ENCODE assay signal across 13 cellular contexts in the genomic region with DNA sequence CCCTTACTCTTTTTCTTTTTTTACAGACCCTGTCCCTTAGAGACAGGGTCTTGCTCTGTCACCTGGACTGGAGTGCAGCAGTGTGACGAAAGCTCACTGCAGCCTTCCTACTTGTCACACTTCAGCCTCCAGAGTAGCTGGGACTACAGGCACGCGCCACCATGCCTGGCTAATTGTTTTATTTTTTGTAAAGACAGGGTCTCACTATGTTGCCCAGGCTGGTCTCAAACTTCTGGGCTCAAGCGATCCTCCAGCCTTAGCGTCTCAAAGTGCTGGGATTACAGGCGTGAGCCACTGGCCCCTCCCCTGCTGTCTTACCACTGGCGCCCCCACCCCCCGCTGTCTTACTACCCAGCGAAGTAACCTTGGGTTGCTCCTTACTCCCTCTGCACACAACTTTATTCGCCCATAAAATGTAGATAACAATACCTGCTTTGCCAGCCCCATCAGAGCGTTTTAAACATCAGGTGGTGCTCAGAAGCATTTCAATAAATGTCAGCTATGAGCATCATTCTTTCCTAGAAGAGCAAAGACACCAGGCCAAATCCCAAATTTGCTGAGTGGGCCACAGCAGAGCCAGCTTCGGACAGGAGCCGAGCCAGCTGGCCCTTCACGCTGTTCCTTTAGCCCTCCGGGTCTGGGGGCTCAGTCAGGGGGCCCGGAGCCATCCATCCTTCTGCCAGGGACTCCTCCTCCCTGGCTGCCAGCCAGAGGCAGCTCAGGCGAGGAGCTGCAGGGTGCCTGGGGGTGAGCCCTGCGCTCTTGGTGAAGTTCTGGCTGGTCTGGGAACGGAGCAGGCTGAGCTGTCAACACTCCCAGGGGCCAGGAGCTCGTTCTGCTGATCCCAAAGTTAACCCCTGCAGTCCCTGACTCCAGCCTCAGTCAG. TPM values are rescaled to one million over a fixed set of nuclear protein-coding genes. Genes with fewer than 3 reads are reported as not detected.
A peak's percentile ranks its signal among the peaks of the same experiment; 100 is the strongest.
DNase-seq lines count a peak whose midpoint lies in the region; ATAC-seq and TF ChIP-seq lines count a peak whose summit lies in the region.
"Had no signal": no experiment of that assay in that cellular context is flagged by ENCODE, and none has a peak within 500 bp of the region (broad histone marks: within the 10 kb centered on the region; RNA-seq: fewer than 3 reads in every experiment).

No MANE protein-coding gene starts in this region.

- H4K8ac ChIP-seq in neuronal stem cell (ENCODE audit: low read depth, low read length): no peak overlapping the region

- H2AFZ ChIP-seq in neuronal stem cell (ENCODE audit: low read length): peak overlapping the region; percentile 85

- peaks cover 0 to 12% (median 0%) of the 10 kb centered on the region in 3 experiments for H3K27me3 ChIP-seq in neuronal stem cell (ENCODE audit: control insufficient read depth in 3 of 3, insufficient read depth in 3 of 3, low read depth in 1 of 3, low read length in 3 of 3)
- H3K27me3 ChIP-seq: BLaER1 had no signal

- H2BK120ac ChIP-seq in neuronal stem cell (ENCODE audit: low read depth, low read length): no peak overlapping the region

- H3K79me1 ChIP-seq in neuronal stem cell (ENCODE audit: low read depth, low read length): no peaks in the 10 kb centered on the region

- H3K36me3 ChIP-seq in neuronal stem cell (replicated peaks in 1 of 2; ENCODE audit: control insufficient read depth in 2 of 2, insufficient read depth in 2 of 2, low read length in 2 of 2): no peaks in the 10 kb centered on the region
- H3K36me3 ChIP-seq: BLaER1 had no signal

- no peak overlapping the region for H4K91ac ChIP-seq in neuronal stem cell (ENCODE audit: low read depth, low read length, poor library complexity)

- no peak overlapping the region for H3K27ac Mint-ChIP-seq in progenitor cell of endocrine pancreas
- H3K27ac Mint-ChIP-seq: activated naive CD4-positive, alpha-beta T cell treated with anti-CD3 and anti-CD28 coated beads, Interleukin-2, amount 50 U/mL, for 24 hours; memory B cell had no signal

- H3K14ac ChIP-seq in neuronal stem cell (ENCODE audit: low read length): no peak overlapping the region

- H3K9ac ChIP-seq in neuronal stem cell (ENCODE audit: low read depth, low read length, poor library complexity): peak overlapping the region; percentile 53
- H3K9ac ChIP-seq: BLaER1 had no signal

- no peaks in the 10 kb centered on the region for H3K36me3 Mint-ChIP-seq in progenitor cell of endocrine pancreas (ENCODE audit: insufficient read depth)
- H3K36me3 Mint-ChIP-seq: activated naive CD4-positive, alpha-beta T cell treated with anti-CD3 and anti-CD28 coated beads, Interleukin-2, amount 50 U/mL, for 24 hours had no signal

- no peak overlapping the region for H3K4me2 ChIP-seq in neuronal stem cell (ENCODE audit: insufficient read depth, low read length, poor library complexity, severe bottlenecking)
- H3K4me2 ChIP-seq: BLaER1 had no signal

- H3K4me3 ChIP-seq in foreskin fibroblast (ENCODE audit: low read depth in 1 of 2, low read length in 2 of 2) (no peak overlapping the region), neuronal stem cell (ENCODE audit: low read length in 2 of 2) (no peak overlapping the region)
- H3K4me3 ChIP-seq: BLaER1 had no signal

- no peak overlapping the region for H3K4me3 Mint-ChIP-seq in progenitor cell of endocrine pancreas (ENCODE audit: low read depth)
- H3K4me3 Mint-ChIP-seq: activated naive CD4-positive, alpha-beta T cell treated with anti-CD3 and anti-CD28 coated beads, Interleukin-2, amount 50 U/mL, for 24 hours; memory B cell had no signal

- no CpG with 5 or more reads among the region's 20 CpGs for WGBS in neuronal stem cell (ENCODE audit: extremely low coverage in 2 of 2, insufficient read length in 2 of 2, insufficient replicate concordance in 1 of 2), 2 donors

- H3K27ac ChIP-seq in neuronal stem cell (replicated peaks; ENCODE audit: low read length): no peak overlapping the region
- H3K27ac ChIP-seq: BLaER1 had no signal

- TF ChIP-seq CTCF in foreskin fibroblast (IDR thresholded peaks at IDR 0.05; ENCODE audit: low read depth, low read length) (no peak), progenitor cell of endocrine pancreas (IDR thresholded peaks at IDR 0.05; ENCODE audit: unreplicated experiment) (no peak)

- peaks cover 0 to 2% of the 10 kb centered on the region in 2 donors for H3K9me3 ChIP-seq in neuronal stem cell (replicated peaks in 1 of 2; ENCODE audit: control insufficient read depth in 2 of 2, insufficient read depth in 1 of 2, low read depth in 1 of 2, low read length in 2 of 2)
- H3K9me3 ChIP-seq: BLaER1 had no signal

- ATAC-seq in HG02610 (IDR thresholded peaks at IDR 0.05; ENCODE audit: unreplicated experiment): no peak
- ATAC-seq: activated CD4-positive, CD25-positive, alpha-beta regulatory T cell treated with anti-CD3 and anti-CD28 coated beads, Interleukin-2, amount 50 U/mL, for 24 hours had no signal

- H3K9me3 Mint-ChIP-seq in progenitor cell of endocrine pancreas (ENCODE audit: low read depth): no peaks in the 10 kb centered on the region
- H3K9me3 Mint-ChIP-seq: activated naive CD4-positive, alpha-beta T cell treated with anti-CD3 and anti-CD28 coated beads, Interleukin-2, amount 50 U/mL, for 24 hours; memory B cell had no signal

- H3K18ac ChIP-seq in neuronal stem cell (ENCODE audit: low read length): peak overlapping the region; percentile 44

- H2BK15ac ChIP-seq in neuronal stem cell (ENCODE audit: low read length): no peak overlapping the region

- peaks cover 2% of the 10 kb centered on the region for H3K4me1 Mint-ChIP-seq in progenitor cell of endocrine pancreas (ENCODE audit: low read depth)
- H3K4me1 Mint-ChIP-seq: activated naive CD4-positive, alpha-beta T cell treated with anti-CD3 and anti-CD28 coated beads, Interleukin-2, amount 50 U/mL, for 24 hours; memory B cell had no signal

- H3K23ac ChIP-seq in neuronal stem cell (ENCODE audit: low read depth, low read length, poor library complexity): no peak overlapping the region

- no peak overlapping the region for H2AK5ac ChIP-seq in neuronal stem cell (ENCODE audit: low read depth, low read length)

- peaks cover 9% of the 10 kb centered on the region for H3K27me3 Mint-ChIP-seq in progenitor cell of endocrine pancreas
- H3K27me3 Mint-ChIP-seq: activated naive CD4-positive, alpha-beta T cell treated with anti-CD3 and anti-CD28 coated beads, Interleukin-2, amount 50 U/mL, for 24 hours had no signal

- no peak overlapping the region for H2BK5ac ChIP-seq in neuronal stem cell (ENCODE audit: low read length)

- H2BK12ac ChIP-seq in neuronal stem cell (ENCODE audit: low read length): no peak overlapping the region

- no peak overlapping the region for H3K4ac ChIP-seq in neuronal stem cell (ENCODE audit: low read length)

- H3K4me1 ChIP-seq in neuronal stem cell (ENCODE audit: control insufficient read depth in 2 of 2, insufficient read depth in 1 of 2, low read depth in 1 of 2, low read length in 2 of 2): peaks cover 13 to 15% of the 10 kb centered on the region in 2 donors
- H3K4me1 ChIP-seq: BLaER1 had no signal

- peak; percentile 75 for DNase-seq in DMS79 treated with DMSO at 0.1 percent for 48 hours (lab: John Stamatoyannopoulos, UW)
- peak; percentile 41 for DNase-seq in NCI-H510A treated with DMSO at 0.1 percent for 48 hours (lab: John Stamatoyannopoulos, UW)
- DNase-seq in foreskin fibroblast: peak; percentile 30 to 67
- DNase-seq in neuronal stem cell (ENCODE audit: low spot score): no peak
- no peak for DNase-seq in activated gamma-delta T cell (lab: John Stamatoyannopoulos, UW)
- no peak for DNase-seq in Ammon's horn (ENCODE audit: low spot score)
- DNase-seq in progenitor cell of endocrine pancreas (ENCODE audit: low spot score, unreplicated experiment): no peak
- DNase-seq: Kasumi-1 had no signal

RNA-seq across cellular contexts. Expression of a gene that starts 24.4 kb away (rescaled TPM):
- polyA plus RNA-seq in neuronal stem cell (2013, experiment 1 of 2): 0.04 TPM
- polyA plus RNA-seq in neuronal stem cell (2013, experiment 2 of 2): 0.04 TPM
- total RNA-seq in progenitor cell of endocrine pancreas: 0.09 TPM in 1 of 2 replicates, not detected in the other

RNA-seq across cellular contexts. Expression of a gene that starts 55.3 kb away (rescaled TPM):
- 18.5 TPM for polyA plus RNA-seq in neuronal stem cell (2013, experiment 1 of 2)
- polyA plus RNA-seq in neuronal stem cell (2013, experiment 2 of 2): 20.5 TPM
- total RNA-seq in progenitor cell of endocrine pancreas: 22.9 and 29.0 TPM in 2 replicates

Comparison
In these comparisons a context has a peak if more than half of its experiments do, and no peak if none do; other contexts are left out.
1. DNase-seq: peak in DMS79 treated with DMSO at 0.1 percent for 48 hours (single experiment), NCI-H510A treated with DMSO at 0.1 percent for 48 hours (single experiment) and foreskin fibroblast (2 of 2); none in neuronal stem cell (single experiment), activated gamma-delta T cell (single experiment), Ammon's horn (single experiment) and progenitor cell of endocrine pancreas (single experiment).